1 cellular context compared by ENCODE assay signal in the genomic region with DNA sequence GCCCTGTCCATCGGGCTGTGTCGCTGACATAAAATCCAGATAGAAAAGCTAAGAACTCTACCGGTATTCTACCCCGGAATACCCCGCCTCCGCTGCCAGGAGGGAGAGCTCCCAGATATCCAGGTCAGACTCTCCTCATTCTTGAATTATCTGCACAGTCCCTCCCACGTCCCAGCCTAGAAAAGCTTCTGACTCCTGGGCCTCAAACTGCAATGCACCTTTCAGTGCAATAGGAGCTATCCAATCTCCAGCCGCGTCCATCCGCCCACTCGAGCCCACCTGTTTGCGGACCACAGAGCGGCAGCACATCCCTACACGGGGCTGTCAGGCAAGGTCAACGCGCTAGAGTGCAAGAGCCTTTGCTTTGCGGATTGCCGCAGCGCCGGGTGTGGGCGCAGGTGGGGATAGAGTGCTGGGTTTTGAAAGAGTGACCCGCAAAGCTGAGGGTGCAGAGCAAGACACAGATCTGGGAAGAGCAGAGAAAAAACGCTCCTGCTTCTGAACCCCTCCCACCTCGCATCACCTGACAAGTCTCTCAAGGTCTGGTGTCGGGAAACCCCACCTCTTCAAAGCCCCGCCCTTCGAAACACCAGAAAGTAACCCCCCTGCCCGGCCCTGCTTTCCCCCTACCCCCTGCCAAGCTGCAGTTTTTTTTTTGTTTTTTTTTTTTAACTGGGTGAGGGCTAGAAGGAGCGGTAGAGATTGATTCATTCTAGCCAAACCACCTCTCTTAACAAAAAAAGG.
A peak's percentile ranks its signal among the peaks of the same experiment; 100 is the strongest.
TF ChIP-seq lines count a peak whose summit lies in the region.

No MANE protein-coding gene starts in this region.

TF ChIP-seq in HepG2, 621 proteins besides CTCF, POLR2A, EP300 and RAD21 (continued from another document and continues in another):
- TF ChIP-seq, protein P1, sequence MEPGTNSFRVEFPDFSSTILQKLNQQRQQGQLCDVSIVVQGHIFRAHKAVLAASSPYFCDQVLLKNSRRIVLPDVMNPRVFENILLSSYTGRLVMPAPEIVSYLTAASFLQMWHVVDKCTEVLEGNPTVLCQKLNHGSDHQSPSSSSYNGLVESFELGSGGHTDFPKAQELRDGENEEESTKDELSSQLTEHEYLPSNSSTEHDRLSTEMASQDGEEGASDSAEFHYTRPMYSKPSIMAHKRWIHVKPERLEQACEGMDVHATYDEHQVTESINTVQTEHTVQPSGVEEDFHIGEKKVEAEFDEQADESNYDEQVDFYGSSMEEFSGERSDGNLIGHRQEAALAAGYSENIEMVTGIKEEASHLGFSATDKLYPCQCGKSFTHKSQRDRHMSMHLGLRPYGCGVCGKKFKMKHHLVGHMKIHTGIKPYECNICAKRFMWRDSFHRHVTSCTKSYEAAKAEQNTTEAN (CRISPR knock-in tag; conservative IDR thresholded peaks at IDR 0.05), result no peak
- TF ChIP-seq NAIF1 (CRISPR knock-in tag; IDR thresholded peaks at IDR 0.05; ENCODE audit: borderline replicate concordance) (no peak), ZNF382 (CRISPR knock-in tag; IDR thresholded peaks at IDR 0.05; ENCODE audit: borderline replicate concordance) (no peak), ZNF563 (CRISPR knock-in tag; IDR thresholded peaks at IDR 0.05) (peak; percentile 60; the same call in 1 of the 2 replicates), BORCS8-MEF2B (CRISPR knock-in tag; IDR thresholded peaks at IDR 0.05) (peak; percentile 28; the same call in 1 of the 2 replicates), HCFC1 (IDR thresholded peaks at IDR 0.05; ENCODE audit: low read depth, low read length) (no peak), TGIF2 (CRISPR knock-in tag; IDR thresholded peaks at IDR 0.05) (0 out of 2 replicates have a peak, but pooled peaks have one; percentile 59), THAP11 (CRISPR knock-in tag; IDR thresholded peaks at IDR 0.05) (no peak), ZNF589 (CRISPR knock-in tag; conservative IDR thresholded peaks at IDR 0.05) (no peak), MTF1 (CRISPR knock-in tag; IDR thresholded peaks at IDR 0.05) (no peak), JDP2 (CRISPR knock-in tag; IDR thresholded peaks at IDR 0.05; ENCODE audit: borderline replicate concordance) (no peak), NKX3-1 (CRISPR knock-in tag; IDR thresholded peaks at IDR 0.05) (no peak), ZNF792 (CRISPR knock-in tag; IDR thresholded peaks at IDR 0.05) (peak; percentile 68; the same call in 1 of the 2 replicates), NFRKB (IDR thresholded peaks at IDR 0.05) (no peak), ZNF292 (CRISPR knock-in tag; IDR thresholded peaks at IDR 0.05; ENCODE audit: borderline replicate concordance, low read depth) (no peak; the same call in none of the 2 replicates), JUN (CRISPR knock-in tag; IDR thresholded peaks at IDR 0.05) (no peak), ATF1 (CRISPR knock-in tag; IDR thresholded peaks at IDR 0.05) (no peak), KLF9 (CRISPR knock-in tag; IDR thresholded peaks at IDR 0.05; ENCODE audit: low read depth) (no peak)
- TF ChIP-seq, protein P2, sequence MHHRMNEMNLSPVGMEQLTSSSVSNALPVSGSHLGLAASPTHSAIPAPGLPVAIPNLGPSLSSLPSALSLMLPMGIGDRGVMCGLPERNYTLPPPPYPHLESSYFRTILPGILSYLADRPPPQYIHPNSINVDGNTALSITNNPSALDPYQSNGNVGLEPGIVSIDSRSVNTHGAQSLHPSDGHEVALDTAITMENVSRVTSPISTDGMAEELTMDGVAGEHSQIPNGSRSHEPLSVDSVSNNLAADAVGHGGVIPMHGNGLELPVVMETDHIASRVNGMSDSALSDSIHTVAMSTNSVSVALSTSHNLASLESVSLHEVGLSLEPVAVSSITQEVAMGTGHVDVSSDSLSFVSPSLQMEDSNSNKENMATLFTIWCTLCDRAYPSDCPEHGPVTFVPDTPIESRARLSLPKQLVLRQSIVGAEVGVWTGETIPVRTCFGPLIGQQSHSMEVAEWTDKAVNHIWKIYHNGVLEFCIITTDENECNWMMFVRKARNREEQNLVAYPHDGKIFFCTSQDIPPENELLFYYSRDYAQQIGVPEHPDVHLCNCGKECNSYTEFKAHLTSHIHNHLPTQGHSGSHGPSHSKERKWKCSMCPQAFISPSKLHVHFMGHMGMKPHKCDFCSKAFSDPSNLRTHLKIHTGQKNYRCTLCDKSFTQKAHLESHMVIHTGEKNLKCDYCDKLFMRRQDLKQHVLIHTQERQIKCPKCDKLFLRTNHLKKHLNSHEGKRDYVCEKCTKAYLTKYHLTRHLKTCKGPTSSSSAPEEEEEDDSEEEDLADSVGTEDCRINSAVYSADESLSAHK (CRISPR knock-in tag; IDR thresholded peaks at IDR 0.05; ENCODE audit: borderline replicate concordance), result no peak
- TF ChIP-seq, protein P3, sequence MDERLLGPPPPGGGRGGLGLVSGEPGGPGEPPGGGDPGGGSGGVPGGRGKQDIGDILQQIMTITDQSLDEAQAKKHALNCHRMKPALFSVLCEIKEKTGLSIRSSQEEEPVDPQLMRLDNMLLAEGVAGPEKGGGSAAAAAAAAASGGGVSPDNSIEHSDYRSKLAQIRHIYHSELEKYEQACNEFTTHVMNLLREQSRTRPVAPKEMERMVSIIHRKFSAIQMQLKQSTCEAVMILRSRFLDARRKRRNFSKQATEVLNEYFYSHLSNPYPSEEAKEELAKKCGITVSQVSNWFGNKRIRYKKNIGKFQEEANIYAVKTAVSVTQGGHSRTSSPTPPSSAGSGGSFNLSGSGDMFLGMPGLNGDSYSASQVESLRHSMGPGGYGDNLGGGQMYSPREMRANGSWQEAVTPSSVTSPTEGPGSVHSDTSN (CRISPR knock-in tag; IDR thresholded peaks at IDR 0.05), result no peak
- TF ChIP-seq, protein P4, sequence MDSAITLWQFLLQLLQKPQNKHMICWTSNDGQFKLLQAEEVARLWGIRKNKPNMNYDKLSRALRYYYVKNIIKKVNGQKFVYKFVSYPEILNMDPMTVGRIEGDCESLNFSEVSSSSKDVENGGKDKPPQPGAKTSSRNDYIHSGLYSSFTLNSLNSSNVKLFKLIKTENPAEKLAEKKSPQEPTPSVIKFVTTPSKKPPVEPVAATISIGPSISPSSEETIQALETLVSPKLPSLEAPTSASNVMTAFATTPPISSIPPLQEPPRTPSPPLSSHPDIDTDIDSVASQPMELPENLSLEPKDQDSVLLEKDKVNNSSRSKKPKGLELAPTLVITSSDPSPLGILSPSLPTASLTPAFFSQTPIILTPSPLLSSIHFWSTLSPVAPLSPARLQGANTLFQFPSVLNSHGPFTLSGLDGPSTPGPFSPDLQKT (CRISPR knock-in tag; IDR thresholded peaks at IDR 0.05; ENCODE audit: borderline replicate concordance), result no peak
- TF ChIP-seq, protein P5, sequence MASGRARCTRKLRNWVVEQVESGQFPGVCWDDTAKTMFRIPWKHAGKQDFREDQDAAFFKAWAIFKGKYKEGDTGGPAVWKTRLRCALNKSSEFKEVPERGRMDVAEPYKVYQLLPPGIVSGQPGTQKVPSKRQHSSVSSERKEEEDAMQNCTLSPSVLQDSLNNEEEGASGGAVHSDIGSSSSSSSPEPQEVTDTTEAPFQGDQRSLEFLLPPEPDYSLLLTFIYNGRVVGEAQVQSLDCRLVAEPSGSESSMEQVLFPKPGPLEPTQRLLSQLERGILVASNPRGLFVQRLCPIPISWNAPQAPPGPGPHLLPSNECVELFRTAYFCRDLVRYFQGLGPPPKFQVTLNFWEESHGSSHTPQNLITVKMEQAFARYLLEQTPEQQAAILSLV (CRISPR knock-in tag; IDR thresholded peaks at IDR 0.05; ENCODE audit: borderline replicate concordance), result no peak
- TF ChIP-seq, protein P6, sequence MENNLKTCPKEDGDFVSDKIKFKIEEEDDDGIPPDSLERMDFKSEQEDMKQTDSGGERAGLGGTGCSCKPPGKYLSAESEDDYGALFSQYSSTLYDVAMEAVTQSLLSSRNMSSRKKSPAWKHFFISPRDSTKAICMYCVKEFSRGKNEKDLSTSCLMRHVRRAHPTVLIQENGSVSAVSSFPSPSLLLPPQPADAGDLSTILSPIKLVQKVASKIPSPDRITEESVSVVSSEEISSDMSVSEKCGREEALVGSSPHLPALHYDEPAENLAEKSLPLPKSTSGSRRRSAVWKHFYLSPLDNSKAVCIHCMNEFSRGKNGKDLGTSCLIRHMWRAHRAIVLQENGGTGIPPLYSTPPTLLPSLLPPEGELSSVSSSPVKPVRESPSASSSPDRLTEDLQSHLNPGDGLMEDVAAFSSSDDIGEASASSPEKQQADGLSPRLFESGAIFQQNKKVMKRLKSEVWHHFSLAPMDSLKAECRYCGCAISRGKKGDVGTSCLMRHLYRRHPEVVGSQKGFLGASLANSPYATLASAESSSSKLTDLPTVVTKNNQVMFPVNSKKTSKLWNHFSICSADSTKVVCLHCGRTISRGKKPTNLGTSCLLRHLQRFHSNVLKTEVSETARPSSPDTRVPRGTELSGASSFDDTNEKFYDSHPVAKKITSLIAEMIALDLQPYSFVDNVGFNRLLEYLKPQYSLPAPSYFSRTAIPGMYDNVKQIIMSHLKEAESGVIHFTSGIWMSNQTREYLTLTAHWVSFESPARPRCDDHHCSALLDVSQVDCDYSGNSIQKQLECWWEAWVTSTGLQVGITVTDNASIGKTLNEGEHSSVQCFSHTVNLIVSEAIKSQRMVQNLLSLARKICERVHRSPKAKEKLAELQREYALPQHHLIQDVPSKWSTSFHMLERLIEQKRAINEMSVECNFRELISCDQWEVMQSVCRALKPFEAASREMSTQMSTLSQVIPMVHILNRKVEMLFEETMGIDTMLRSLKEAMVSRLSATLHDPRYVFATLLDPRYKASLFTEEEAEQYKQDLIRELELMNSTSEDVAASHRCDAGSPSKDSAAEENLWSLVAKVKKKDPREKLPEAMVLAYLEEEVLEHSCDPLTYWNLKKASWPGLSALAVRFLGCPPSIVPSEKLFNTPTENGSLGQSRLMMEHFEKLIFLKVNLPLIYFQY (CRISPR knock-in tag; IDR thresholded peaks at IDR 0.05; ENCODE audit: borderline replicate concordance), result no peak
- TF ChIP-seq, protein P7, sequence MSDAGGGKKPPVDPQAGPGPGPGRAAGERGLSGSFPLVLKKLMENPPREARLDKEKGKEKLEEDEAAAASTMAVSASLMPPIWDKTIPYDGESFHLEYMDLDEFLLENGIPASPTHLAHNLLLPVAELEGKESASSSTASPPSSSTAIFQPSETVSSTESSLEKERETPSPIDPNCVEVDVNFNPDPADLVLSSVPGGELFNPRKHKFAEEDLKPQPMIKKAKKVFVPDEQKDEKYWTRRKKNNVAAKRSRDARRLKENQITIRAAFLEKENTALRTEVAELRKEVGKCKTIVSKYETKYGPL (CRISPR knock-in tag; IDR thresholded peaks at IDR 0.05), result no peak
- TF ChIP-seq, protein P8, sequence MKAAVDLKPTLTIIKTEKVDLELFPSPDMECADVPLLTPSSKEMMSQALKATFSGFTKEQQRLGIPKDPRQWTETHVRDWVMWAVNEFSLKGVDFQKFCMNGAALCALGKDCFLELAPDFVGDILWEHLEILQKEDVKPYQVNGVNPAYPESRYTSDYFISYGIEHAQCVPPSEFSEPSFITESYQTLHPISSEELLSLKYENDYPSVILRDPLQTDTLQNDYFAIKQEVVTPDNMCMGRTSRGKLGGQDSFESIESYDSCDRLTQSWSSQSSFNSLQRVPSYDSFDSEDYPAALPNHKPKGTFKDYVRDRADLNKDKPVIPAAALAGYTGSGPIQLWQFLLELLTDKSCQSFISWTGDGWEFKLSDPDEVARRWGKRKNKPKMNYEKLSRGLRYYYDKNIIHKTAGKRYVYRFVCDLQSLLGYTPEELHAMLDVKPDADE (CRISPR knock-in tag; IDR thresholded peaks at IDR 0.05), result no peak
- TF ChIP-seq, protein P9, sequence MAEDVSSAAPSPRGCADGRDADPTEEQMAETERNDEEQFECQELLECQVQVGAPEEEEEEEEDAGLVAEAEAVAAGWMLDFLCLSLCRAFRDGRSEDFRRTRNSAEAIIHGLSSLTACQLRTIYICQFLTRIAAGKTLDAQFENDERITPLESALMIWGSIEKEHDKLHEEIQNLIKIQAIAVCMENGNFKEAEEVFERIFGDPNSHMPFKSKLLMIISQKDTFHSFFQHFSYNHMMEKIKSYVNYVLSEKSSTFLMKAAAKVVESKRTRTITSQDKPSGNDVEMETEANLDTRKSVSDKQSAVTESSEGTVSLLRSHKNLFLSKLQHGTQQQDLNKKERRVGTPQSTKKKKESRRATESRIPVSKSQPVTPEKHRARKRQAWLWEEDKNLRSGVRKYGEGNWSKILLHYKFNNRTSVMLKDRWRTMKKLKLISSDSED (CRISPR knock-in tag; IDR thresholded peaks at IDR 0.05), result no peak
- TF ChIP-seq, protein P10, sequence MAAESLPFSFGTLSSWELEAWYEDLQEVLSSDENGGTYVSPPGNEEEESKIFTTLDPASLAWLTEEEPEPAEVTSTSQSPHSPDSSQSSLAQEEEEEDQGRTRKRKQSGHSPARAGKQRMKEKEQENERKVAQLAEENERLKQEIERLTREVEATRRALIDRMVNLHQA (CRISPR knock-in tag; IDR thresholded peaks at IDR 0.05), result no peak
- TF ChIP-seq, protein P11, sequence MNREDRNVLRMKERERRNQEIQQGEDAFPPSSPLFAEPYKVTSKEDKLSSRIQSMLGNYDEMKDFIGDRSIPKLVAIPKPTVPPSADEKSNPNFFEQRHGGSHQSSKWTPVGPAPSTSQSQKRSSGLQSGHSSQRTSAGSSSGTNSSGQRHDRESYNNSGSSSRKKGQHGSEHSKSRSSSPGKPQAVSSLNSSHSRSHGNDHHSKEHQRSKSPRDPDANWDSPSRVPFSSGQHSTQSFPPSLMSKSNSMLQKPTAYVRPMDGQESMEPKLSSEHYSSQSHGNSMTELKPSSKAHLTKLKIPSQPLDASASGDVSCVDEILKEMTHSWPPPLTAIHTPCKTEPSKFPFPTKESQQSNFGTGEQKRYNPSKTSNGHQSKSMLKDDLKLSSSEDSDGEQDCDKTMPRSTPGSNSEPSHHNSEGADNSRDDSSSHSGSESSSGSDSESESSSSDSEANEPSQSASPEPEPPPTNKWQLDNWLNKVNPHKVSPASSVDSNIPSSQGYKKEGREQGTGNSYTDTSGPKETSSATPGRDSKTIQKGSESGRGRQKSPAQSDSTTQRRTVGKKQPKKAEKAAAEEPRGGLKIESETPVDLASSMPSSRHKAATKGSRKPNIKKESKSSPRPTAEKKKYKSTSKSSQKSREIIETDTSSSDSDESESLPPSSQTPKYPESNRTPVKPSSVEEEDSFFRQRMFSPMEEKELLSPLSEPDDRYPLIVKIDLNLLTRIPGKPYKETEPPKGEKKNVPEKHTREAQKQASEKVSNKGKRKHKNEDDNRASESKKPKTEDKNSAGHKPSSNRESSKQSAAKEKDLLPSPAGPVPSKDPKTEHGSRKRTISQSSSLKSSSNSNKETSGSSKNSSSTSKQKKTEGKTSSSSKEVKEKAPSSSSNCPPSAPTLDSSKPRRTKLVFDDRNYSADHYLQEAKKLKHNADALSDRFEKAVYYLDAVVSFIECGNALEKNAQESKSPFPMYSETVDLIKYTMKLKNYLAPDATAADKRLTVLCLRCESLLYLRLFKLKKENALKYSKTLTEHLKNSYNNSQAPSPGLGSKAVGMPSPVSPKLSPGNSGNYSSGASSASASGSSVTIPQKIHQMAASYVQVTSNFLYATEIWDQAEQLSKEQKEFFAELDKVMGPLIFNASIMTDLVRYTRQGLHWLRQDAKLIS (CRISPR knock-in tag; IDR thresholded peaks at IDR 0.05), result 0 out of 2 replicates have a peak, but pooled peaks have one; percentile 38
- TF ChIP-seq, protein P12, sequence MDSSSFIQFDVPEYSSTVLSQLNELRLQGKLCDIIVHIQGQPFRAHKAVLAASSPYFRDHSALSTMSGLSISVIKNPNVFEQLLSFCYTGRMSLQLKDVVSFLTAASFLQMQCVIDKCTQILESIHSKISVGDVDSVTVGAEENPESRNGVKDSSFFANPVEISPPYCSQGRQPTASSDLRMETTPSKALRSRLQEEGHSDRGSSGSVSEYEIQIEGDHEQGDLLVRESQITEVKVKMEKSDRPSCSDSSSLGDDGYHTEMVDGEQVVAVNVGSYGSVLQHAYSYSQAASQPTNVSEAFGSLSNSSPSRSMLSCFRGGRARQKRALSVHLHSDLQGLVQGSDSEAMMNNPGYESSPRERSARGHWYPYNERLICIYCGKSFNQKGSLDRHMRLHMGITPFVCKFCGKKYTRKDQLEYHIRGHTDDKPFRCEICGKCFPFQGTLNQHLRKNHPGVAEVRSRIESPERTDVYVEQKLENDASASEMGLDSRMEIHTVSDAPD (CRISPR knock-in tag; IDR thresholded peaks at IDR 0.05), result no peak
